In genomic region chr19:18506545-18506944, GRCh38 we compare ENCODE assay signal across 12 cellular contexts. TPM values are rescaled to one million over a fixed set of nuclear protein-coding genes. Genes with fewer than 3 reads are reported as not detected.
A peak's percentile ranks its signal among the peaks of the same experiment; 100 is the strongest.
DNase-seq lines count a peak whose midpoint lies in the region; ATAC-seq and TF ChIP-seq lines count a peak whose summit lies in the region.
"Had no signal": no experiment of that assay in that cellular context is flagged by ENCODE, and none has a peak within 500 bp of the region (broad histone marks: within the 10 kb centered on the region; RNA-seq: fewer than 3 reads in every experiment).

No MANE protein-coding gene starts in this region.

- H3K4me1 ChIP-seq in mammary epithelial cell (ENCODE audit: insufficient read depth, low read length) (peaks cover 35% of the 10 kb centered on the region), body of pancreas (peaks cover 83% of the 10 kb centered on the region), lower lobe of right lung (peaks cover 84% of the 10 kb centered on the region), upper lobe of left lung (peaks cover 73 to 90% (median 77%) of the 10 kb centered on the region in 4 donors), SJCRH30 (peaks cover 54% of the 10 kb centered on the region)

- peaks cover 38% of the 10 kb centered on the region for H3K4me1 Mint-ChIP-seq in MCF 10A (ENCODE audit: insufficient read depth, unreplicated experiment)

- H3K27me3 ChIP-seq in mammary epithelial cell (ENCODE audit: insufficient read depth, low read length), result no peaks in the 10 kb centered on the region
- H3K27me3 ChIP-seq in body of pancreas, result no peaks in the 10 kb centered on the region
- no peaks in the 10 kb centered on the region for H3K27me3 ChIP-seq in lower lobe of right lung (ENCODE audit: low read depth)
- no peaks in the 10 kb centered on the region for H3K27me3 ChIP-seq in upper lobe of left lung
- no peaks in the 10 kb centered on the region for H3K27me3 ChIP-seq in SJCRH30

- TF ChIP-seq EP300 in upper lobe of left lung (IDR thresholded peaks at IDR 0.05), result no peak

- POLR2A ChIA-PET in MCF 10A (lab: Yijun Ruan, JAX), result interaction anchor here (0.7 to 1.5 kb wide), 7 partner anchors 10 to 87 kb away, joined by 3 to 8 read pairs (median 4); partner anchors contain the start of genes ELL, SSBP4 and UBA52

- no peak overlapping the region for H3K9ac ChIP-seq in mammary epithelial cell (ENCODE audit: insufficient read depth, low read length)

- no peak overlapping the region for H3K4me2 ChIP-seq in mammary epithelial cell (ENCODE audit: insufficient read depth, low read depth, low read length)

- H3K9me3 Mint-ChIP-seq in MCF 10A (ENCODE audit: unreplicated experiment), result no peaks in the 10 kb centered on the region
- H3K9me3 Mint-ChIP-seq: stimulated activated naive B cell treated with anti-CD40 and anti-IgM and Interleukin-4, amounts not matched to agents 10 μg/mL and 1 μg/mL and 100 μg/mL, for 72 hours had no signal

- peaks cover 19% of the 10 kb centered on the region for H4K20me1 ChIP-seq in mammary epithelial cell (ENCODE audit: insufficient read depth, low read length)

- no peak for TF ChIP-seq POLR2A in body of pancreas (IDR thresholded peaks at IDR 0.05)
- TF ChIP-seq POLR2A in upper lobe of left lung (IDR thresholded peaks at IDR 0.05), result no peak

- 91% methylated on average over 9 of the region's 9 CpGs for WGBS in mammary epithelial cell (ENCODE audit: low coverage, missing lambda C conversion rate)
- 83 to 89% methylated on average over 8 to 9 of the region's 9 CpGs for WGBS in body of pancreas, 2 donors
- 70 to 75% methylated on average over 9 of the region's 9 CpGs for WGBS in upper lobe of left lung, 2 donors

- in situ Hi-C loops in mammary epithelial cell (cut with MboI; ENCODE audit: low sequenced_read_pairs in 2 of 2), result no loop called here

- dilution Hi-C loops in mammary epithelial cell (cut with HindIII; ENCODE audit: low sequenced_read_pairs), result no loop called here

- peak overlapping the region; percentile 74 for H3K27ac Mint-ChIP-seq in MCF 10A (ENCODE audit: low read depth, unreplicated experiment)

- H3K4me3 ChIP-seq in mammary epithelial cell (replicated peaks in 1 of 3; ENCODE audit: insufficient read depth in 1 of 3, low read depth in 2 of 3, low read length in 3 of 3) (no peak overlapping the region), body of pancreas (no peak overlapping the region), lower lobe of right lung (no peak overlapping the region), upper lobe of left lung (no peak overlapping the region), SJCRH30 (no peak overlapping the region)

- DNase-seq in MCF 10A (ENCODE audit: unreplicated experiment) (no peak), mammary epithelial cell (no peak), body of pancreas (no peak), lower lobe of right lung (no peak), upper lobe of left lung (no peak), SJCRH30 (no peak), anterior cingulate cortex (lab: John Stamatoyannopoulos, UW) (no peak)
- DNase-seq: hippocampal formation; NCI-H524; stimulated activated naive B cell treated with anti-CD40 and anti-IgM and Interleukin-4, amounts not matched to agents 10 μg/mL and 1 μg/mL and 100 μg/mL, for 72 hours had no signal

- no peaks in the 10 kb centered on the region for H3K27me3 Mint-ChIP-seq in MCF 10A (ENCODE audit: insufficient read depth, unreplicated experiment)
- H3K27me3 Mint-ChIP-seq: stimulated activated naive B cell treated with anti-CD40 and anti-IgM and Interleukin-4, amounts not matched to agents 10 μg/mL and 1 μg/mL and 100 μg/mL, for 72 hours had no signal

- CTCF ChIA-PET in MCF 10A (lab: Yijun Ruan, JAX) (interaction anchor here (0.5 to 3.1 kb wide), 7 partner anchors 11 to 444 kb away, joined by 3 to 12 read pairs (median 4); no protein-coding TSS in a partner anchor), mammary epithelial cell (lab: Charles Lee; ENCODE audit: low non-redundant PET) (no interaction called here)

- H3K9me3 ChIP-seq in mammary epithelial cell (replicated peaks; ENCODE audit: insufficient read depth, low read length) (no peaks in the 10 kb centered on the region), body of pancreas (no peaks in the 10 kb centered on the region), lower lobe of right lung (no peaks in the 10 kb centered on the region), upper lobe of left lung (no peaks in the 10 kb centered on the region), SJCRH30 (replicated peaks) (no peaks in the 10 kb centered on the region)

- no peak for ATAC-seq in body of pancreas
- ATAC-seq in lower lobe of right lung, result no peak
- ATAC-seq in upper lobe of left lung (ENCODE audit: low FRiP score in 2 of 2), result no peak
- no peak for ATAC-seq in GM18519 (IDR thresholded peaks at IDR 0.05; ENCODE audit: low FRiP score, unreplicated experiment)
- ATAC-seq: HCT116; stimulated activated naive B cell treated with anti-CD40 and anti-IgM and Interleukin-4, amounts not matched to agents 10 μg/mL and 1 μg/mL and 100 μg/mL, for 72 hours had no signal

- H3K79me2 ChIP-seq in mammary epithelial cell (ENCODE audit: insufficient read depth, low read length), result peaks cover 98% of the 10 kb centered on the region

- H3K36me3 Mint-ChIP-seq in MCF 10A (ENCODE audit: insufficient read depth, unreplicated experiment), result peaks cover 18% of the 10 kb centered on the region

- H3K27ac ChIP-seq in mammary epithelial cell (ENCODE audit: insufficient read depth, low read depth, low read length) (no peak overlapping the region), body of pancreas (peak overlapping the region in 3 of 4 donors; percentile 33 to 61 (median 50)), lower lobe of right lung (peak overlapping the region; percentile 68), upper lobe of left lung (peak overlapping the region; percentile 25 to 80 (median 78)), SJCRH30 (no peak overlapping the region)

- intact Hi-C loops in MCF 10A (cut with micrococcal nuclease) (no loop called here), mammary epithelial cell (cut with micrococcal nuclease) (no loop called here), body of pancreas (cut with DNase I) (no loop called here), lower lobe of right lung (cut with DNase I) (no loop called here)

- no peak for TF ChIP-seq CTCF in MCF 10A (IDR thresholded peaks at IDR 0.05; ENCODE audit: unreplicated experiment)
- TF ChIP-seq CTCF in mammary epithelial cell (conservative IDR thresholded peaks at IDR 0.05 in 1 of 2, IDR thresholded peaks at IDR 0.05 in 1 of 2; ENCODE audit: extremely low read depth in 1 of 2, insufficient read depth in 1 of 2, low read depth in 1 of 2, low read length in 2 of 2), result no peak
- TF ChIP-seq CTCF in body of pancreas (IDR thresholded peaks at IDR 0.05), result no peak
- no peak for TF ChIP-seq CTCF in lower lobe of right lung (IDR thresholded peaks at IDR 0.05)
- no peak for TF ChIP-seq CTCF in upper lobe of left lung (IDR thresholded peaks at IDR 0.05)

- H2AFZ ChIP-seq in mammary epithelial cell (ENCODE audit: low read depth, low read length), result no peak overlapping the region

- no peaks in the 10 kb centered on the region for H3K36me3 ChIP-seq in mammary epithelial cell (ENCODE audit: insufficient read depth, low read length)
- H3K36me3 ChIP-seq in body of pancreas (replicated peaks in 1 of 2; ENCODE audit: insufficient read depth in 1 of 2, low read depth in 2 of 2), result no peaks in the 10 kb centered on the region
- H3K36me3 ChIP-seq in lower lobe of right lung, result no peaks in the 10 kb centered on the region
- no peaks in the 10 kb centered on the region for H3K36me3 ChIP-seq in upper lobe of left lung
- H3K36me3 ChIP-seq in SJCRH30, result no peaks in the 10 kb centered on the region

- H3K4me3 Mint-ChIP-seq in MCF 10A (ENCODE audit: unreplicated experiment), result no peak overlapping the region
- H3K4me3 Mint-ChIP-seq: stimulated activated naive B cell treated with anti-CD40 and anti-IgM and Interleukin-4, amounts not matched to agents 10 μg/mL and 1 μg/mL and 100 μg/mL, for 72 hours had no signal

- BruUV-seq in MCF 10A (replicated peaks; lab: Mats Ljungman, UMichigan) (no TSS peak), mammary epithelial cell (replicated peaks; lab: Mats Ljungman, UMichigan) (no TSS peak)

RNA-seq across cellular contexts. Expression of gene ELL, which starts 15.3 kb away (rescaled TPM):
- 20.8 and 22.4 TPM in 2 replicates for total RNA-seq in MCF 10A (2022)
- 10 to 100 TPM; 17.3 to 27.7 TPM for total RNA-seq in mammary epithelial cell
- polyA plus RNA-seq in mammary epithelial cell, result 9.5 TPM
- 10.9 TPM for polyA minus RNA-seq in mammary epithelial cell
- 10 to 100 TPM; 12.5 to 14.2 TPM for total RNA-seq in body of pancreas
- total RNA-seq in lower lobe of right lung, result 19.7 TPM
- total RNA-seq in upper lobe of left lung, result 10 to 100 TPM; 19.8 to 66.0 (median 22.4) TPM
- 9.1 and 10.1 TPM in 2 replicates for total RNA-seq in SJCRH30 (2014; rRNA removed; shearing (Covaris generic))

RNA-seq across cellular contexts. Expression of gene FKBP8, which starts 36.8 kb away (rescaled TPM):
- total RNA-seq in MCF 10A (2022) (142 and 154 TPM in 2 replicates), mammary epithelial cell (100 to 1,000 TPM; 201 to 213 TPM), body of pancreas (100 to 1,000 TPM; 235 to 247 TPM), lower lobe of right lung (195 TPM), upper lobe of left lung (100 to 1,000 TPM; 242 to 450 (median 284) TPM)
- polyA plus RNA-seq in mammary epithelial cell, result 165 TPM
- polyA minus RNA-seq in mammary epithelial cell, result 75.5 TPM
- 86.8 and 88.3 TPM in 2 replicates for total RNA-seq in SJCRH30 (2014; rRNA removed; shearing (Covaris generic))

RNA-seq across cellular contexts. Expression of gene KXD1, which starts 51.1 kb away (rescaled TPM):
- 120 and 126 TPM in 2 replicates for total RNA-seq in MCF 10A (2022)
- 10 to 100 TPM; 83.9 to 98.2 TPM for total RNA-seq in mammary epithelial cell
- polyA plus RNA-seq in mammary epithelial cell, result 159 TPM
- polyA minus RNA-seq in mammary epithelial cell, result 97.3 TPM
- total RNA-seq in body of pancreas, result 10 to 100 TPM; 62.6 to 71.1 TPM
- 71.9 TPM for total RNA-seq in lower lobe of right lung
- 100 to 1,000 TPM in 3 of 6 donors, 10 to 100 TPM in 3; 69.6 to 333 (median 103) TPM for total RNA-seq in upper lobe of left lung
- 71.0 and 75.8 TPM in 2 replicates for total RNA-seq in SJCRH30 (2014; rRNA removed; shearing (Covaris generic))

Comparison
In these comparisons a context has a peak if more than half of its experiments do, and no peak if none do; other contexts are left out.
1. H3K27ac ChIP-seq: peak in body of pancreas (3 of 4), lower lobe of right lung (single experiment) and upper lobe of left lung (4 of 4); none in mammary epithelial cell (single experiment) and SJCRH30 (single experiment).